In genomic region chr7:151083071-151083823, GRCh38 we compare ENCODE assay signal across 1 cellular context.
TF ChIP-seq lines count a peak whose summit lies in the region.

Gene TMUB1 (minus strand): TSS chr7:151083493. CDS start chr7:151082563, 930 bp downstream.

TF ChIP-seq in HepG2, 621 proteins besides CTCF, POLR2A, EP300 and RAD21 (continued from another document and continues in another):
- TF ChIP-seq PRDM4 (CRISPR knock-in tag; IDR thresholded peaks at IDR 0.05; ENCODE audit: borderline replicate concordance) (no peak), ZNF761 (CRISPR knock-in tag; conservative IDR thresholded peaks at IDR 0.05) (no peak), ZNF678 (CRISPR knock-in tag; IDR thresholded peaks at IDR 0.05) (no peak), NFE2L2 (IDR thresholded peaks at IDR 0.05; ENCODE audit: low read length) (no peak), CREBL2 (CRISPR knock-in tag; IDR thresholded peaks at IDR 0.05; ENCODE audit: borderline replicate concordance) (0 out of 2 replicates have a peak, but pooled peaks have one; percentile 43), DBP (CRISPR knock-in tag; IDR thresholded peaks at IDR 0.05; ENCODE audit: not compliant biosample characterization) (peak; percentile 34), ZBED4 (CRISPR knock-in tag; IDR thresholded peaks at IDR 0.05; ENCODE audit: borderline replicate concordance) (no peak), ZNF775 (CRISPR knock-in tag; IDR thresholded peaks at IDR 0.05; ENCODE audit: borderline replicate concordance) (no peak), HBP1 (CRISPR knock-in tag; IDR thresholded peaks at IDR 0.05; ENCODE audit: low read depth) (peak; percentile 79), HOMEZ (CRISPR knock-in tag; IDR thresholded peaks at IDR 0.05; ENCODE audit: low read depth) (no peak), SP4 (CRISPR knock-in tag; IDR thresholded peaks at IDR 0.05) (peak; percentile 32; the same call in 1 of the 2 replicates), ZNF362 (CRISPR knock-in tag; IDR thresholded peaks at IDR 0.05; ENCODE audit: borderline replicate concordance) (no peak), DR1 (CRISPR knock-in tag; IDR thresholded peaks at IDR 0.05) (no peak), ELK4 (CRISPR knock-in tag; IDR thresholded peaks at IDR 0.05; ENCODE audit: borderline replicate concordance) (no peak), E2F5 (CRISPR knock-in tag; conservative IDR thresholded peaks at IDR 0.05) (no peak), MAZ (IDR thresholded peaks at IDR 0.05; ENCODE audit: borderline replicate concordance, low read depth, low read length) (0 out of 2 replicates have a peak, but pooled peaks have one; percentile 21), MAZ (CRISPR knock-in tag; IDR thresholded peaks at IDR 0.05; ENCODE audit: low read depth) (peak; percentile 86), ZEB1 (IDR thresholded peaks at IDR 0.05; ENCODE audit: insufficient replicate concordance, low read depth) (no peak), RFX3 (CRISPR knock-in tag; IDR thresholded peaks at IDR 0.05) (no peak), ZNF598 (CRISPR knock-in tag; IDR thresholded peaks at IDR 0.05; ENCODE audit: borderline replicate concordance) (no peak), ZNF781 (CRISPR knock-in tag; IDR thresholded peaks at IDR 0.05; ENCODE audit: borderline replicate concordance, not compliant biosample characterization) (no peak), GMEB2 (CRISPR knock-in tag; IDR thresholded peaks at IDR 0.05; ENCODE audit: low read depth) (peak; percentile 69), ZNF547 (CRISPR knock-in tag; IDR thresholded peaks at IDR 0.05) (0 out of 2 replicates have a peak, but pooled peaks have one; percentile 52), AGO2 (optimal IDR thresholded peaks at IDR 0.05; ENCODE audit: low read depth, low read length) (no peak), NFKB2 (CRISPR knock-in tag; IDR thresholded peaks at IDR 0.05; ENCODE audit: borderline replicate concordance) (peak; percentile 48; the same call in 1 of the 2 replicates), RBM22 (optimal IDR thresholded peaks at IDR 0.05; ENCODE audit: low read length) (no peak), KAT2B (IDR thresholded peaks at IDR 0.05; ENCODE audit: borderline replicate concordance, low read depth, low read length) (no peak), TAF15 (IDR thresholded peaks at IDR 0.05; ENCODE audit: low read depth, low read length, poor library complexity, severe bottlenecking) (peak; percentile 53), ZFAT (CRISPR knock-in tag; conservative IDR thresholded peaks at IDR 0.05) (no peak), TP53 (CRISPR knock-in tag; conservative IDR thresholded peaks at IDR 0.05) (no peak), HINFP (CRISPR knock-in tag; IDR thresholded peaks at IDR 0.05; ENCODE audit: low read depth) (peak; percentile 30; the same call in 1 of the 2 replicates), REL (CRISPR knock-in tag; conservative IDR thresholded peaks at IDR 0.05) (no peak), ZNF20 (CRISPR knock-in tag; IDR thresholded peaks at IDR 0.05) (no peak), SUZ12 (IDR thresholded peaks at IDR 0.05; ENCODE audit: low read depth, low read length) (peak; percentile 47; the same call in 1 of the 2 replicates), PAWR (CRISPR knock-in tag; IDR thresholded peaks at IDR 0.05; ENCODE audit: borderline replicate concordance) (no peak), ZNF784 (CRISPR knock-in tag; IDR thresholded peaks at IDR 0.05; ENCODE audit: borderline replicate concordance) (no peak), GATA4 (IDR thresholded peaks at IDR 0.05; ENCODE audit: borderline replicate concordance, low read depth) (no peak), POLR2G (IDR thresholded peaks at IDR 0.05; ENCODE audit: low read depth, low read length) (peak; percentile 48; the same call in 1 of the 2 replicates), ZNF121 (CRISPR knock-in tag; IDR thresholded peaks at IDR 0.05) (no peak), ZNF652 (CRISPR knock-in tag; IDR thresholded peaks at IDR 0.05; ENCODE audit: borderline replicate concordance, low read depth) (no peak), ZNF773 (CRISPR knock-in tag; IDR thresholded peaks at IDR 0.05; ENCODE audit: borderline replicate concordance) (no peak)
